Comparison of ENCODE assay signal across 8 cellular contexts in the genomic region with DNA sequence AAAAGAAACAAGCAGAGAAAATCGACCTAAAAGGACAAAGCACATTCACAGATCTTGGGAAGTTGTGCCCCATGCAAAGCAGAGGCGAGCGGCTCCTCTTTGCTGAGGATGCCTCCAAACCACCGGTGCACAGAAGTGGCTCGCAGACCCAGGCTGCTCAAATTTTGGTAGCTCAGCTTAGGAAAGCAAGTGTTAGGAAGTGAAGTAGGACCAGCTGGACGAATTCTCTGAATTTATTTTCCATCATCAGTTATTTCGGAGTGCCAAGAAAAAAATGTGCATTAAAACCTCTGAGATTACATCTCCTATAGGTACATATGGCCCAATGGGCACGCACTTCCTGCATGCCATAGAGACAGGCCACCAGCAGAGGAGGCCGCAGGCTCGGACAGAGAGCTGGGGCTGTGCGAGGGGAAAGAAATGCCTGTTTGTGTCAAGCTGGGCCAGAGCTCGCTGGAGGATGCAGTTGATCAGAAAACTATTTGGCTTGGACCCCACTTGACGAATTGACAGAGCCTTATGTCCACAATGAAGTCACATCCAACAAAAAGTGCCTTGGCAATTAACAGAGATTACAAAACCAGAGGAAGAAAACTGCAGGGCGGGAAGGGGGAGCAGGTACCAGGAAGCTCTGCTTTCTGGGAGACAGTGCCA.
DNase-seq lines count a peak whose midpoint lies in the region; ATAC-seq, FAIRE-seq and TF ChIP-seq lines count a peak whose summit lies in the region.

No MANE protein-coding gene starts in this region.

- peak; percentile 28 to 59 for TF ChIP-seq RAD21 in K562 (CRISPR knock-in tag; conservative IDR thresholded peaks at IDR 0.05 in 1 of 2, IDR thresholded peaks at IDR 0.05 in 1 of 2)

- H3K27ac ChIP-seq in RWPE1 (no peak overlapping the region), K562 (ENCODE audit: extremely low read depth, low read depth, low read length) (no peak overlapping the region), iPS DF 6.9 (ENCODE audit: low read length) (no peak overlapping the region), smooth muscle cell (ENCODE audit: low read depth) (no peak overlapping the region)

- WGBS in K562 (ENCODE audit: insufficient coverage, low coverage, missing lambda C conversion rate): 3% methylated on average over 14 of the region's 14 CpGs
- no CpG with 5 or more reads among the region's 14 CpGs for WGBS in iPS DF 6.9 (ENCODE audit: insufficient coverage, insufficient read length)
- WGBS in smooth muscle cell (ENCODE audit: low lambda C conversion rate): 60% methylated on average over 14 of the region's 14 CpGs

- H4K20me1 ChIP-seq in K562 (replicated peaks; ENCODE audit: control insufficient read depth, insufficient read depth, low read length) (peaks cover 10% of the 10 kb centered on the region; the same call in 1 of the 2 replicates), smooth muscle cell (ENCODE audit: low read depth) (no peaks in the 10 kb centered on the region)

- peak; percentile 83 for TF ChIP-seq CTCF in GM06990 (IDR thresholded peaks at IDR 0.05; ENCODE audit: insufficient read depth, low read length, poor library complexity, severe bottlenecking)
- TF ChIP-seq CTCF in RWPE1 (conservative IDR thresholded peaks at IDR 0.05; ENCODE audit: low read depth): no peak
- TF ChIP-seq CTCF in K562 (IDR thresholded peaks at IDR 0.05 in 2 of 3, conservative IDR thresholded peaks at IDR 0.05 in 1 of 3; ENCODE audit: insufficient read depth in 2 of 3, low read depth in 1 of 3, low read length in 3 of 3): peak; percentile 39 to 45 (median 43); a peak in 4 of 6 replicates
- TF ChIP-seq CTCF in smooth muscle cell (IDR thresholded peaks at IDR 0.05; ENCODE audit: borderline replicate concordance, insufficient read depth, poor library complexity, severe bottlenecking): peak; percentile 78

- intact Hi-C loops in K562 (cut with micrococcal nuclease): no loop called here

- peak; percentile 67 for DNase-seq in GM06990 (ENCODE audit: extremely low read depth, insufficient read length)
- DNase-seq in RWPE1 (ENCODE audit: low spot score): peak; percentile 8
- DNase-seq in K562 (ENCODE audit: extremely low read depth in 1 of 4, low spot score in 3 of 4): peak; percentile 6 to 24 (median 16)
- DNase-seq in iPS DF 6.9 (ENCODE audit: low read depth, low spot score): peak; percentile 35
- peak; percentile 8 for DNase-seq in smooth muscle cell (lab: John Stamatoyannopoulos, UW; ENCODE audit: unreplicated experiment)
- no peak for DNase-seq in HuH-7.5 (ENCODE audit: low spot score)

- H3K79me2 ChIP-seq in K562 (ENCODE audit: control insufficient read depth, insufficient read depth, low read length): no peaks in the 10 kb centered on the region
- no peaks in the 10 kb centered on the region for H3K79me2 ChIP-seq in smooth muscle cell (ENCODE audit: low read depth)

- H3K4me1 ChIP-seq in K562 (replicated peaks in 1 of 2; ENCODE audit: control insufficient read depth in 2 of 2, insufficient read depth in 2 of 2, low read length in 2 of 2) (peaks cover 7 to 11% of the 10 kb centered on the region in 2 experiments; a peak in 4 of 5 replicates), iPS DF 6.9 (ENCODE audit: control insufficient read depth, insufficient read depth, low read length) (no peaks in the 10 kb centered on the region), smooth muscle cell (ENCODE audit: low read depth) (no peaks in the 10 kb centered on the region)

- POLR2A ChIA-PET in RWPE1 (lab: Yijun Ruan, JAX; ENCODE audit: low non-redundant PET) (no interaction called here), K562 (lab: Yijun Ruan, JAX) (no interaction called here)

- H3K9me1 ChIP-seq in K562 (ENCODE audit: control insufficient read depth, insufficient read depth, low read length): no peaks in the 10 kb centered on the region

- no peak overlapping the region for H3K9ac ChIP-seq in K562 (ENCODE audit: insufficient read depth in 1 of 2, low read depth in 2 of 2, low read length in 2 of 2)
- no peak overlapping the region for H3K9ac ChIP-seq in smooth muscle cell (ENCODE audit: low read depth)

- no peak for TF ChIP-seq POLR2A in K562 (conservative IDR thresholded peaks at IDR 0.05)

- ATAC-seq in HG02981 (IDR thresholded peaks at IDR 0.05; ENCODE audit: unreplicated experiment) (peak; percentile 66), K562 (peak; percentile 75), GM19328 (IDR thresholded peaks at IDR 0.05; ENCODE audit: unreplicated experiment) (no peak)

- no peak for TF ChIP-seq EP300 in K562 (IDR thresholded peaks at IDR 0.05; ENCODE audit: low read length)

- BruUV-seq in K562 (replicated peaks; lab: Mats Ljungman, UMichigan): no TSS peak

- peaks cover 15% of the 10 kb centered on the region for H3F3A ChIP-seq in smooth muscle cell (ENCODE audit: low read depth)

- H3K27me3 ChIP-seq in GM06990 (replicated peaks; ENCODE audit: control insufficient read depth, insufficient read depth, low read length) (no peaks in the 10 kb centered on the region), K562 (ENCODE audit: control insufficient read depth in 2 of 2, insufficient read depth in 2 of 2, low read length in 2 of 2) (peaks cover 19 to 71% of the 10 kb centered on the region in 2 experiments; a peak in 4 of 5 replicates), iPS DF 6.9 (ENCODE audit: control insufficient read depth, insufficient read depth, low read length) (no peaks in the 10 kb centered on the region), smooth muscle cell (ENCODE audit: low read depth) (no peaks in the 10 kb centered on the region)

- H3K36me3 ChIP-seq in GM06990 (ENCODE audit: control insufficient read depth, insufficient read depth, low read length) (no peaks in the 10 kb centered on the region), K562 (ENCODE audit: control insufficient read depth, insufficient read depth, low read length) (no peaks in the 10 kb centered on the region), iPS DF 6.9 (ENCODE audit: control insufficient read depth, insufficient read depth, low read length) (no peaks in the 10 kb centered on the region), smooth muscle cell (ENCODE audit: low read depth) (no peaks in the 10 kb centered on the region)

- H3K4me2 ChIP-seq in K562 (ENCODE audit: insufficient read depth, low read length) (no peak overlapping the region), smooth muscle cell (no peak overlapping the region)

- CTCF ChIA-PET in RWPE1 (lab: Yijun Ruan, JAX) (interaction anchor here (0.7 kb wide), 1 partner anchor 32 kb away, joined by 3 read pairs; no protein-coding TSS in a partner anchor), K562 (lab: Yijun Ruan, JAX; ENCODE audit: low intra/inter-chr PET ratio) (no interaction called here)

- no peak overlapping the region for H3K4me3 ChIP-seq in GM06990 (replicated peaks; ENCODE audit: low read depth, low read length)
- H3K4me3 ChIP-seq in K562: no peak overlapping the region
- no peak overlapping the region for H3K4me3 ChIP-seq in iPS DF 6.9 (ENCODE audit: low read length)
- no peak overlapping the region for H3K4me3 ChIP-seq in smooth muscle cell

- FAIRE-seq in K562 (lab: Jason Lieb, UNC): no peak

- H3K9me3 ChIP-seq in K562 (replicated peaks; ENCODE audit: control insufficient read depth, insufficient read depth, low read depth, low read length) (no peaks in the 10 kb centered on the region), iPS DF 6.9 (ENCODE audit: control insufficient read depth, insufficient read depth, low read length) (no peaks in the 10 kb centered on the region), smooth muscle cell (replicated peaks; ENCODE audit: low read depth) (no peaks in the 10 kb centered on the region)

- H2AFZ ChIP-seq in K562 (ENCODE audit: low read depth, low read length) (no peak overlapping the region), smooth muscle cell (ENCODE audit: low read depth) (no peak overlapping the region)

- in situ Hi-C loops in K562 (cut with MboI): no loop called here

TF ChIP-seq in K562, 482 proteins besides CTCF, POLR2A, EP300 and RAD21:
- 0 out of 2 replicates have a peak, but pooled peaks have one; percentile 7 for TF ChIP-seq SMC3 (conservative IDR thresholded peaks at IDR 0.05; ENCODE audit: insufficient read depth, low read depth, low read length)
- TF ChIP-seq SETDB1 (IDR thresholded peaks at IDR 0.05; ENCODE audit: low read length): no peak
- TF ChIP-seq ELF1 (tag; IDR thresholded peaks at IDR 0.05): 0 out of 2 replicates have a peak, but pooled peaks have one; percentile 42
